23 cellular contexts compared by ENCODE assay signal in genomic region chr20:62291251-62292066, GRCh38. TPM values are rescaled to one million over a fixed set of nuclear protein-coding genes. Genes with fewer than 3 reads are reported as not detected.
DNase-seq lines count a peak whose midpoint lies in the region; ATAC-seq, FAIRE-seq and TF ChIP-seq lines count a peak whose summit lies in the region.
"Had no signal": no experiment of that assay in that cellular context is flagged by ENCODE, and none has a peak within 500 bp of the region (broad histone marks: within the 10 kb centered on the region; RNA-seq: fewer than 3 reads in every experiment).

No MANE protein-coding gene starts in this region.

- H3K4me1 ChIP-seq in lower lobe of right lung, result no peaks in the 10 kb centered on the region
- H3K4me1 ChIP-seq: transverse colon had no signal

- H3K4me3 ChIP-seq in lower lobe of right lung, result no peak overlapping the region
- H3K4me3 ChIP-seq: transverse colon had no signal

- ATAC-seq in activated CD8-positive, alpha-beta T cell treated with anti-CD3 and anti-CD28 coated beads, Interleukin-2, amount 10 ng/mL, durations not matched to agents 7 days and 5 days, result no peak
- ATAC-seq in activated CD8-positive, alpha-beta T cell treated with anti-CD3 and anti-CD28 coated beads for 36 hours, result no peak
- ATAC-seq in lower lobe of right lung (peak; percentile 16 to 58), HG02973 (IDR thresholded peaks at IDR 0.05; ENCODE audit: unreplicated experiment) (no peak), HG03432 (IDR thresholded peaks at IDR 0.05; ENCODE audit: unreplicated experiment) (no peak)
- ATAC-seq in stimulated activated effector memory CD8-positive, alpha-beta T cell treated with anti-CD3 and anti-CD28 coated beads, Interleukin-12 subunit alpha, Interleukin-12 subunit beta, amount 100 ng/mL, for 72 hours, result peak; percentile 31

- DNase-seq in activated CD8-positive, alpha-beta T cell treated with anti-CD3 and anti-CD28 coated beads, Interleukin-2, amount 10 ng/mL, durations not matched to agents 7 days and 5 days, result no peak
- DNase-seq in activated CD8-positive, alpha-beta T cell treated with anti-CD3 and anti-CD28 coated beads for 36 hours, result no peak
- no peak for DNase-seq in HTR-8/SVneo (ENCODE audit: insufficient read length, low spot score)
- DNase-seq in lower lobe of right lung, result no peak
- no peak for DNase-seq in stimulated activated effector memory CD8-positive, alpha-beta T cell treated with anti-CD3 and anti-CD28 coated beads, Interleukin-12 subunit alpha, Interleukin-12 subunit beta, amount 100 ng/mL, for 72 hours (ENCODE audit: low spot score in 2 of 2)
- DNase-seq in NCI-H526 (lab: John Stamatoyannopoulos, UW), result no peak
- DNase-seq: activated CD4-positive, alpha-beta T cell treated with anti-CD3 and anti-CD28 coated beads for 1 hour; activated CD8-positive, alpha-beta memory T cell treated with anti-CD3 and anti-CD28 coated beads, Interleukin-2, amount 10 ng/mL, durations not matched to agents 7 days and 5 days; AML-193; cerebellar nuclear complex; kidney glomerular epithelial cell; NCI-H1092; NCI-H187; stimulated activated CD4-positive, alpha-beta T cell treated with anti-CD3 and anti-CD28 coated beads, Interleukin-15, amount 100 ng/mL, for 24 hours; T-helper 1 cell; transverse colon had no signal

- peaks cover 86% of the 10 kb centered on the region for H3K36me3 ChIP-seq in lower lobe of right lung

- H3K27me3 ChIP-seq in lower lobe of right lung (ENCODE audit: low read depth), result no peaks in the 10 kb centered on the region
- H3K27me3 ChIP-seq: transverse colon had no signal

- no peak overlapping the region for H3K4me3 Mint-ChIP-seq in activated CD8-positive, alpha-beta T cell treated with anti-CD3 and anti-CD28 coated beads, Interleukin-2, amount 10 ng/mL, durations not matched to agents 7 days and 5 days
- no peak overlapping the region for H3K4me3 Mint-ChIP-seq in activated CD8-positive, alpha-beta T cell treated with anti-CD3 and anti-CD28 coated beads for 36 hours
- no peak overlapping the region for H3K4me3 Mint-ChIP-seq in stimulated activated effector memory CD8-positive, alpha-beta T cell treated with anti-CD3 and anti-CD28 coated beads, Interleukin-12 subunit alpha, Interleukin-12 subunit beta, amount 100 ng/mL, for 72 hours
- H3K4me3 Mint-ChIP-seq: activated CD8-positive, alpha-beta memory T cell treated with anti-CD3 and anti-CD28 coated beads, Interleukin-2, amount 10 ng/mL, durations not matched to agents 7 days and 5 days; activated naive CD4-positive, alpha-beta T cell treated with anti-CD3 and anti-CD28 coated beads, Interleukin-2, amount 50 U/mL, for 24 hours had no signal

- POLR2A ChIA-PET in activated CD8-positive, alpha-beta T cell treated with anti-CD3 and anti-CD28 coated beads, Interleukin-2, amount 10 ng/mL, durations not matched to agents 7 days and 5 days (lab: Charles Lee), result no interaction called here
- POLR2A ChIA-PET in activated CD8-positive, alpha-beta T cell treated with anti-CD3 and anti-CD28 coated beads for 36 hours (lab: Charles Lee), result no interaction called here

- H3K9me3 Mint-ChIP-seq in activated CD8-positive, alpha-beta T cell treated with anti-CD3 and anti-CD28 coated beads, Interleukin-2, amount 10 ng/mL, durations not matched to agents 7 days and 5 days (ENCODE audit: insufficient read depth), result no peaks in the 10 kb centered on the region
- H3K9me3 Mint-ChIP-seq in activated CD8-positive, alpha-beta T cell treated with anti-CD3 and anti-CD28 coated beads for 36 hours, result no peaks in the 10 kb centered on the region
- H3K9me3 Mint-ChIP-seq in stimulated activated effector memory CD8-positive, alpha-beta T cell treated with anti-CD3 and anti-CD28 coated beads, Interleukin-12 subunit alpha, Interleukin-12 subunit beta, amount 100 ng/mL, for 72 hours, result no peaks in the 10 kb centered on the region
- H3K9me3 Mint-ChIP-seq: activated naive CD4-positive, alpha-beta T cell treated with anti-CD3 and anti-CD28 coated beads, Interleukin-2, amount 50 U/mL, for 24 hours had no signal

- no peak for TF ChIP-seq CTCF in activated CD8-positive, alpha-beta T cell treated with anti-CD3 and anti-CD28 coated beads for 36 hours (IDR thresholded peaks at IDR 0.05)
- TF ChIP-seq CTCF in lower lobe of right lung (IDR thresholded peaks at IDR 0.05), result no peak

- FAIRE-seq in HTR-8/SVneo (lab: Jason Lieb, UNC), result peak; percentile 80
- FAIRE-seq: astrocyte, RCC 7860 had no signal

- H3K36me3 Mint-ChIP-seq in activated CD8-positive, alpha-beta T cell treated with anti-CD3 and anti-CD28 coated beads, Interleukin-2, amount 10 ng/mL, durations not matched to agents 7 days and 5 days (ENCODE audit: low read depth), result peaks cover 14% of the 10 kb centered on the region
- peaks cover 3% of the 10 kb centered on the region for H3K36me3 Mint-ChIP-seq in activated CD8-positive, alpha-beta T cell treated with anti-CD3 and anti-CD28 coated beads for 36 hours (ENCODE audit: low read depth)
- H3K36me3 Mint-ChIP-seq in stimulated activated effector memory CD8-positive, alpha-beta T cell treated with anti-CD3 and anti-CD28 coated beads, Interleukin-12 subunit alpha, Interleukin-12 subunit beta, amount 100 ng/mL, for 72 hours, result peaks cover 45% of the 10 kb centered on the region
- H3K36me3 Mint-ChIP-seq: activated CD8-positive, alpha-beta memory T cell treated with anti-CD3 and anti-CD28 coated beads, Interleukin-2, amount 10 ng/mL, durations not matched to agents 7 days and 5 days had no signal

- no peak overlapping the region for H3K27ac ChIP-seq in lower lobe of right lung
- H3K27ac ChIP-seq: epithelial cell of prostate, HL-60, transverse colon had no signal

- intact Hi-C loops in activated CD8-positive, alpha-beta T cell treated with anti-CD3 and anti-CD28 coated beads for 36 hours (cut with micrococcal nuclease), result no loop called here
- intact Hi-C loops in lower lobe of right lung (cut with DNase I), result no loop called here

- peaks cover 3% of the 10 kb centered on the region for H3K4me1 Mint-ChIP-seq in activated CD8-positive, alpha-beta T cell treated with anti-CD3 and anti-CD28 coated beads, Interleukin-2, amount 10 ng/mL, durations not matched to agents 7 days and 5 days (ENCODE audit: low read depth)
- H3K4me1 Mint-ChIP-seq in activated CD8-positive, alpha-beta T cell treated with anti-CD3 and anti-CD28 coated beads for 36 hours (ENCODE audit: low read depth), result peaks cover 2% of the 10 kb centered on the region
- H3K4me1 Mint-ChIP-seq in stimulated activated effector memory CD8-positive, alpha-beta T cell treated with anti-CD3 and anti-CD28 coated beads, Interleukin-12 subunit alpha, Interleukin-12 subunit beta, amount 100 ng/mL, for 72 hours, result peaks cover 14% of the 10 kb centered on the region
- H3K4me1 Mint-ChIP-seq: activated naive CD4-positive, alpha-beta T cell treated with anti-CD3 and anti-CD28 coated beads, Interleukin-2, amount 50 U/mL, for 24 hours had no signal

- H3K9me3 ChIP-seq in lower lobe of right lung, result no peaks in the 10 kb centered on the region
- H3K9me3 ChIP-seq: transverse colon had no signal

- H3K27ac Mint-ChIP-seq in activated CD8-positive, alpha-beta T cell treated with anti-CD3 and anti-CD28 coated beads, Interleukin-2, amount 10 ng/mL, durations not matched to agents 7 days and 5 days, result peak overlapping the region; percentile 50
- H3K27ac Mint-ChIP-seq in activated CD8-positive, alpha-beta T cell treated with anti-CD3 and anti-CD28 coated beads for 36 hours, result no peak overlapping the region
- H3K27ac Mint-ChIP-seq in stimulated activated effector memory CD8-positive, alpha-beta T cell treated with anti-CD3 and anti-CD28 coated beads, Interleukin-12 subunit alpha, Interleukin-12 subunit beta, amount 100 ng/mL, for 72 hours, result peak overlapping the region; percentile 87
- H3K27ac Mint-ChIP-seq: activated CD8-positive, alpha-beta memory T cell treated with anti-CD3 and anti-CD28 coated beads, Interleukin-2, amount 10 ng/mL, durations not matched to agents 7 days and 5 days had no signal

- H3K27me3 Mint-ChIP-seq in activated CD8-positive, alpha-beta T cell treated with anti-CD3 and anti-CD28 coated beads, Interleukin-2, amount 10 ng/mL, durations not matched to agents 7 days and 5 days (ENCODE audit: low read depth), result no peaks in the 10 kb centered on the region
- no peaks in the 10 kb centered on the region for H3K27me3 Mint-ChIP-seq in activated CD8-positive, alpha-beta T cell treated with anti-CD3 and anti-CD28 coated beads for 36 hours
- H3K27me3 Mint-ChIP-seq: activated CD8-positive, alpha-beta memory T cell treated with anti-CD3 and anti-CD28 coated beads, Interleukin-2, amount 10 ng/mL, durations not matched to agents 7 days and 5 days; activated naive CD4-positive, alpha-beta T cell treated with anti-CD3 and anti-CD28 coated beads, Interleukin-2, amount 50 U/mL, for 24 hours had no signal

- CTCF ChIA-PET in activated CD8-positive, alpha-beta T cell treated with anti-CD3 and anti-CD28 coated beads, Interleukin-2, amount 10 ng/mL, durations not matched to agents 7 days and 5 days (lab: Charles Lee), result interaction anchor here (1.8 kb wide), 1 partner anchor 9 kb away, joined by 4 read pairs; no protein-coding TSS in a partner anchor
- CTCF ChIA-PET in activated CD8-positive, alpha-beta T cell treated with anti-CD3 and anti-CD28 coated beads for 36 hours (lab: Charles Lee), result interaction anchor here (1.8 kb wide), 1 partner anchor 10 kb away, joined by 5 read pairs; no protein-coding TSS in a partner anchor

RNA-seq across cellular contexts. Expression of gene ADRM1, which starts 11.3 kb away (rescaled TPM):
- 100 to 1,000 TPM in 1 of 2 experiments, 10 to 100 TPM in 1; 97.7 to 103 TPM for total RNA-seq in activated CD8-positive, alpha-beta T cell treated with anti-CD3 and anti-CD28 coated beads, Interleukin-2, amount 10 ng/mL, durations not matched to agents 7 days and 5 days
- 100 to 1,000 TPM; 110 to 115 TPM for total RNA-seq in activated CD8-positive, alpha-beta T cell treated with anti-CD3 and anti-CD28 coated beads for 36 hours
- total RNA-seq in lower lobe of right lung, result 63.9 TPM

RNA-seq across cellular contexts. Expression of gene OSBPL2, which starts 53.1 kb away (rescaled TPM):
- 10 to 100 TPM; 24.1 to 26.4 TPM for total RNA-seq in activated CD8-positive, alpha-beta T cell treated with anti-CD3 and anti-CD28 coated beads, Interleukin-2, amount 10 ng/mL, durations not matched to agents 7 days and 5 days
- 10 to 100 TPM; 23.6 to 24.3 TPM for total RNA-seq in activated CD8-positive, alpha-beta T cell treated with anti-CD3 and anti-CD28 coated beads for 36 hours
- 56.0 TPM for total RNA-seq in lower lobe of right lung

Comparison
In these comparisons a context has a peak if more than half of its experiments do, and no peak if none do; other contexts are left out.
1. ATAC-seq: peak in lower lobe of right lung (2 of 2) and stimulated activated effector memory CD8-positive, alpha-beta T cell treated with anti-CD3 and anti-CD28 coated beads, Interleukin-12 subunit alpha, Interleukin-12 subunit beta, amount 100 ng/mL, for 72 hours (single experiment); none in activated CD8-positive, alpha-beta T cell treated with anti-CD3 and anti-CD28 coated beads, Interleukin-2, amount 10 ng/mL, durations not matched to agents 7 days and 5 days (single experiment), activated CD8-positive, alpha-beta T cell treated with anti-CD3 and anti-CD28 coated beads for 36 hours (single experiment), HG02973 (single experiment) and HG03432 (single experiment).